ENCODE assay signal across 16 cellular contexts in the genomic region with DNA sequence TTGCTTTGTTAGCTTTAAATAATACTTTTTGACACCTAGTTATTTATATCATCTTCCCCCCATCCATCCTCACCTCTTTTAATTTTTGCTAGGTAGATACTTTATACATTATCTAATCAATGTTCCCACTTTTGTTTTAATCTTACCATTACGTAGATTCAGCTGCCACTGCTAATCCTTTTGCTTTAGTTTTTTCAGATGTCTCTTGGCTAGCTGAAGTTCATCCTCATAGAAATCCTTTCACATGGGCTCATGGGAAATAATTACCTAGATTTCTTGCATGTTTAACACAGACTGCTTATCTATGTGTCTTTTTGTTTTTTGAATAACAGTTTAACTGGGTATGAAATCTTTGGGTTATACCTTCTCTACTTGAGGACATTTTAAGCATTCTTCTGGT.
DNase-seq lines count a peak whose midpoint lies in the region; ATAC-seq, FAIRE-seq and TF ChIP-seq lines count a peak whose summit lies in the region.
"Had no signal": no experiment of that assay in that cellular context is flagged by ENCODE, and none has a peak within 500 bp of the region (broad histone marks: within the 10 kb centered on the region; RNA-seq: fewer than 3 reads in every experiment).

No MANE protein-coding gene starts in this region.

- no peak overlapping the region for H3K4me3 Mint-ChIP-seq in CD4-positive, alpha-beta T cell
- H3K4me3 Mint-ChIP-seq in natural killer cell (no peak overlapping the region), mesothelial cell of epicardium (no peak overlapping the region)
- H3K4me3 Mint-ChIP-seq: effector memory CD8-positive, alpha-beta T cell had no signal

- no peak overlapping the region for H3K27ac ChIP-seq in CD4-positive, alpha-beta T cell (ENCODE audit: low read depth, low read length)
- peak overlapping the region; percentile 2; the same call in 1 of the 2 replicates for H3K27ac ChIP-seq in SJCRH30
- H3K27ac ChIP-seq: parathyroid adenoma had no signal

- no peak overlapping the region for H3K4me3 ChIP-seq in SJCRH30

- no peak for TF ChIP-seq POLR2A in GM12892 (IDR thresholded peaks at IDR 0.05; ENCODE audit: low read depth, low read length)

- peaks cover 3% of the 10 kb centered on the region for H3K9me3 Mint-ChIP-seq in CD4-positive, alpha-beta T cell
- H3K9me3 Mint-ChIP-seq in natural killer cell, result peaks cover 0 to 6% of the 10 kb centered on the region in 2 donors
- H3K9me3 Mint-ChIP-seq in mesothelial cell of epicardium, result peaks cover 40% of the 10 kb centered on the region

- H3K9me3 ChIP-seq in CD4-positive, alpha-beta T cell (ENCODE audit: control insufficient read depth, low read length), result no peaks in the 10 kb centered on the region
- H3K9me3 ChIP-seq in SJCRH30 (replicated peaks), result peaks cover 8% of the 10 kb centered on the region

- peaks cover 25% of the 10 kb centered on the region for H3K36me3 Mint-ChIP-seq in CD4-positive, alpha-beta T cell (ENCODE audit: low read depth)
- H3K36me3 Mint-ChIP-seq in natural killer cell (no peaks in the 10 kb centered on the region), mesothelial cell of epicardium (peaks cover 17% of the 10 kb centered on the region)

- TF ChIP-seq CTCF in CD4-positive, alpha-beta T cell (IDR thresholded peaks at IDR 0.05), result no peak
- TF ChIP-seq CTCF in natural killer cell (IDR thresholded peaks at IDR 0.05), result no peak
- no peak for TF ChIP-seq CTCF in mesothelial cell of epicardium (IDR thresholded peaks at IDR 0.05; ENCODE audit: unreplicated experiment)

- peak; percentile 73 for FAIRE-seq in GM12892 (lab: Jason Lieb, UNC)

- peaks cover 72% of the 10 kb centered on the region for H3K4me1 Mint-ChIP-seq in CD4-positive, alpha-beta T cell (ENCODE audit: low read depth)
- H3K4me1 Mint-ChIP-seq in natural killer cell, result peaks cover 61 to 82% of the 10 kb centered on the region in 2 donors
- peaks cover 14% of the 10 kb centered on the region for H3K4me1 Mint-ChIP-seq in mesothelial cell of epicardium

- no peaks in the 10 kb centered on the region for H3K36me3 ChIP-seq in SJCRH30

- H3K27me3 Mint-ChIP-seq in CD4-positive, alpha-beta T cell, result no peaks in the 10 kb centered on the region
- H3K27me3 Mint-ChIP-seq in natural killer cell (ENCODE audit: low read depth in 2 of 2) (no peaks in the 10 kb centered on the region), mesothelial cell of epicardium (ENCODE audit: low read depth) (no peaks in the 10 kb centered on the region)
- H3K27me3 Mint-ChIP-seq: effector memory CD8-positive, alpha-beta T cell had no signal

- H3K4me1 ChIP-seq in SJCRH30, result peaks cover 40% of the 10 kb centered on the region

- H3K27me3 ChIP-seq in CD4-positive, alpha-beta T cell (ENCODE audit: control insufficient read depth, insufficient read depth, low read length), result no peaks in the 10 kb centered on the region
- H3K27me3 ChIP-seq in SJCRH30, result no peaks in the 10 kb centered on the region

- no peak for DNase-seq in CD4-positive, alpha-beta T cell
- DNase-seq in GM12892 (ENCODE audit: insufficient read length), result no peak
- peak in 1 of 2 experiments; percentile 62 for DNase-seq in SJCRH30
- no peak for DNase-seq in natural killer cell
- no peak for DNase-seq in mesothelial cell of epicardium (ENCODE audit: low spot score in 2 of 2, unreplicated experiment in 2 of 2)
- no peak for DNase-seq in NCI-H345 treated with DMSO at 0.1 percent for 48 hours (lab: John Stamatoyannopoulos, UW; ENCODE audit: unreplicated experiment)
- DNase-seq in islet precursor cell, result no peak
- DNase-seq: AML-193; amygdala; effector memory CD8-positive, alpha-beta T cell; NCI-H187; NCI-H226; NK-92 treated with Interleukin-12 subunit alpha and Interleukin-12 subunit beta, amount 100 ng/mL, for 24 hours; stimulated activated CD4-positive, alpha-beta T cell treated with anti-CD3 and anti-CD28 coated beads, Interleukin-1b, Interleukin-23, amount 100 ng/mL, for 48 hours had no signal

- H3K27ac Mint-ChIP-seq in CD4-positive, alpha-beta T cell, result peak overlapping the region; percentile 18
- H3K27ac Mint-ChIP-seq in natural killer cell (peak overlapping the region; percentile 52 to 78), mesothelial cell of epicardium (no peak overlapping the region)

- CTCF ChIA-PET in CD4-positive, alpha-beta T cell (lab: Charles Lee), result interaction anchor here (0.8 to 1.6 kb wide), 4 partner anchors 10 to 22 kb away, joined by 3 to 4 read pairs (median 3); no protein-coding TSS in a partner anchor

- intact Hi-C loops in CD4-positive, alpha-beta T cell (cut with DNase I, micrococcal nuclease), result loop anchor here in 1 of 2 experiments (2.0 kb wide), 1 partner anchor 14 kb away; no protein-coding TSS in a partner anchor
- intact Hi-C loops in natural killer cell (cut with micrococcal nuclease), result no loop called here

- ATAC-seq in CD4-positive, alpha-beta T cell (ENCODE audit: poor library complexity), result no peak
- no peak for ATAC-seq in natural killer cell
- ATAC-seq: effector memory CD8-positive, alpha-beta T cell; Right ventricle myocardium inferior had no signal

- POLR2A ChIA-PET in CD4-positive, alpha-beta T cell (lab: Charles Lee), result interaction anchor here (1.3 kb wide), 1 partner anchor 22 kb away, joined by 3 read pairs; no protein-coding TSS in a partner anchor
